Comparison of ENCODE assay signal across 19 cellular contexts in genomic region chr15:38576837-38577236, GRCh38. TPM values are rescaled to one million over a fixed set of nuclear protein-coding genes. Genes with fewer than 3 reads are reported as not detected.
"Had no signal": no experiment of that assay in that cellular context is flagged by ENCODE, and none has a peak within 500 bp of the region (broad histone marks: within the 10 kb centered on the region; RNA-seq: fewer than 3 reads in every experiment).

No MANE protein-coding gene starts in this region.

- ATAC-seq: left ventricle myocardium superior, right cardiac atrium had no signal

- H3K27ac ChIP-seq: prostate gland, stomach had no signal

- H3K4me3 Mint-ChIP-seq: dendritic cell treated with granulocyte-macrophage colony-stimulating factor and Interleukin-4, amounts not matched to agents 40 ng/mL and 50 ng/mL, for 4 days; memory B cell; nephron progenitor cell had no signal

- H3K9me3 Mint-ChIP-seq: dendritic cell treated with granulocyte-macrophage colony-stimulating factor and Interleukin-4, amounts not matched to agents 40 ng/mL and 50 ng/mL, for 4 days had no signal

- H3K9me3 ChIP-seq: prostate gland, stomach had no signal

- H3K4me1 ChIP-seq: prostate gland, stomach had no signal

- H3K27ac Mint-ChIP-seq: dendritic cell treated with granulocyte-macrophage colony-stimulating factor and Interleukin-4, amounts not matched to agents 40 ng/mL and 50 ng/mL, for 4 days; memory B cell; nephron progenitor cell had no signal

- H3K36me3 ChIP-seq: prostate gland, stomach had no signal

- H3K4me3 ChIP-seq: prostate gland, skin epidermis, stomach had no signal

- H3K4me1 Mint-ChIP-seq: memory B cell, nephron progenitor cell had no signal

- DNase-seq: activated CD8-positive, alpha-beta memory T cell treated with anti-CD3 and anti-CD28 coated beads for 24 hours; activated effector memory CD4-positive, alpha-beta T cell treated with anti-CD3 and anti-CD28 coated beads, Interleukin-2, amount 50 U/mL, for 16 hours; aorta; cerebellar nuclear complex; effector memory CD4-positive, alpha-beta T cell; foreskin melanocyte; kidney glomerular epithelial cell; left ventricle myocardium superior; nephron progenitor cell; right cardiac atrium; stimulated activated CD4-positive, alpha-beta T cell treated with anti-CD3 and anti-CD28 coated beads, Interleukin-4, amount 100 ng/mL, for 4 hours; stimulated activated CD8-positive, alpha-beta memory T cell treated with anti-CD3 and anti-CD28 coated beads, Interleukin-4, amount 100 ng/mL, for 48 hours; stomach; SW 1271 had no signal

RNA-seq across cellular contexts. Expression of gene RASGRP1, which starts 12.2 kb away (rescaled TPM):
- total RNA-seq: fibroblast of lung had no signal
